In the genomic region with DNA sequence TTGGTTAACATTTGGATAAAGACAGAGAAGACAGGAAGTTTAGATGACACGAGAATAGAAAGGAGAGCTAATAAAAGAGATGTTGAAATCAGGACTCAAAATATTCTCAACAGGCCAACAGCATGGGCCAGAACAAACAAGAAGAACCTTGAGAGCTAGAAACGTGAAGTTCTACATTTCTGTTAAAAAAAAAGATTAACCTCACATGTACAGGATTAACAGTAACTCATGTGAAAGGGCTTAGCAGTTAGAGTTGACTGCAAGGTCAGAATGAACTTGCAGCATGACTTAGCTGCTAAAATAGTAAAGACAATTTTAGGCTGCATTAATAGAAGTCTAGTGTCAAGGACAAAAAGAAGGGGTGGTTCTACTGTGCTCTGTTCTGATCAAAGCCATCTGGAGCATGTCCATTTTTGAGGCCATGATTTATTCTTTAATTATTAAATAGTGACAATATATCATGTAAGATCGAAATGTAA, we compare ENCODE assay signal across 21 cellular contexts.
DNase-seq lines count a peak whose midpoint lies in the region; FAIRE-seq and TF ChIP-seq lines count a peak whose summit lies in the region.
"Had no signal": no experiment of that assay in that cellular context is flagged by ENCODE, and none has a peak within 500 bp of the region (broad histone marks: within the 10 kb centered on the region; RNA-seq: fewer than 3 reads in every experiment).

No MANE protein-coding gene starts in this region.

- H3K27ac ChIP-seq in WERI-Rb-1 (peak overlapping the region; percentile 77), parathyroid adenoma (no peak overlapping the region)
- H3K27ac ChIP-seq: breast epithelium, dorsolateral prefrontal cortex, RWPE1 had no signal

- H3K9me3 ChIP-seq in WERI-Rb-1 (ENCODE audit: severe bottlenecking) (no peaks in the 10 kb centered on the region), parathyroid adenoma (ENCODE audit: control insufficient read depth, low read length) (no peaks in the 10 kb centered on the region)
- H3K9me3 ChIP-seq: breast epithelium had no signal

- no peaks in the 10 kb centered on the region for H3K79me2 ChIP-seq in parathyroid adenoma

- no peak overlapping the region for H3K9ac ChIP-seq in parathyroid adenoma

- H3K27me3 ChIP-seq in WERI-Rb-1 (ENCODE audit: insufficient read depth, low read depth, severe bottlenecking) (no peaks in the 10 kb centered on the region), parathyroid adenoma (ENCODE audit: control insufficient read depth, insufficient read depth, low read length) (no peaks in the 10 kb centered on the region)
- H3K27me3 ChIP-seq: breast epithelium had no signal

- TF ChIP-seq CTCF in D721Med (IDR thresholded peaks at IDR 0.05; ENCODE audit: insufficient read depth, missing control alignments) = no peak
- TF ChIP-seq CTCF in WERI-Rb-1 (IDR thresholded peaks at IDR 0.05; ENCODE audit: low read depth, low read length) = no peak
- TF ChIP-seq CTCF in fibroblast of villous mesenchyme (IDR thresholded peaks at IDR 0.05; ENCODE audit: insufficient read depth, low read depth, low read length) = no peak
- no peak for TF ChIP-seq CTCF in parathyroid adenoma (IDR thresholded peaks at IDR 0.05)
- no peak for TF ChIP-seq CTCF in GM13977 (IDR thresholded peaks at IDR 0.05; ENCODE audit: extremely low read depth, insufficient read depth, missing control alignments)

- no peaks in the 10 kb centered on the region for H3K4me1 ChIP-seq in parathyroid adenoma
- H3K4me1 ChIP-seq: breast epithelium had no signal

- H3K4me3 ChIP-seq in WERI-Rb-1 (ENCODE audit: low read depth, low read length) = no peak overlapping the region
- no peak overlapping the region for H3K4me3 ChIP-seq in fibroblast of villous mesenchyme (ENCODE audit: low read depth, low read length)
- H3K4me3 ChIP-seq in parathyroid adenoma (ENCODE audit: low read depth, low read length) = no peak overlapping the region
- H3K4me3 ChIP-seq: breast epithelium, dorsolateral prefrontal cortex had no signal

- FAIRE-seq in D721Med (lab: Jason Lieb, UNC) = peak; percentile 56

- H3K36me3 ChIP-seq in WERI-Rb-1 = no peaks in the 10 kb centered on the region
- H3K36me3 ChIP-seq in parathyroid adenoma (ENCODE audit: control insufficient read depth, insufficient read depth, low read length) = no peaks in the 10 kb centered on the region
- H3K36me3 ChIP-seq: breast epithelium had no signal

- in situ Hi-C loops in GM13977 (cut with MboI; ENCODE audit: low pct_unique_long_range_greater_than_20kb, low sequenced_read_pairs, unreplicated experiment) = no loop called here

- H2AFZ ChIP-seq in parathyroid adenoma = peak overlapping the region; percentile 25

- DNase-seq in D721Med (ENCODE audit: insufficient read length, low spot score) (no peak), WERI-Rb-1 (no peak), fibroblast of villous mesenchyme (ENCODE audit: low read depth) (peak; percentile 56), NCI-H1092 (lab: John Stamatoyannopoulos, UW) (no peak), GM13977 (ENCODE audit: low spot score) (no peak), NCI-H526 treated with DMSO at 0.1 percent for 48 hours (lab: John Stamatoyannopoulos, UW) (no peak)
- DNase-seq in activated CD4-positive, alpha-beta T cell treated with anti-CD3 and anti-CD28 coated beads, Interleukin-2, amount 50 U/mL, for 48 hours = no peak
- DNase-seq: activated CD4-positive, CD25-positive, alpha-beta regulatory T cell; activated CD8-positive, alpha-beta T cell treated with anti-CD3 and anti-CD28 coated beads, Interleukin-2, amount 10 ng/mL, durations not matched to agents 7 days and 5 days; activated T-cell treated with anti-CD3 and anti-CD28 coated beads, Interleukin-2, amount 50 U/mL, for 48 hours; CD4-positive, alpha-beta T cell; DMS79; dorsolateral prefrontal cortex; GOT3; midbrain; NCI-H146; NCI-H2171 treated with DMSO at 0.1 percent for 48 hours; retina had no signal

- H3K4me2 ChIP-seq in parathyroid adenoma (ENCODE audit: low read length) = no peak overlapping the region
